ENCODE assay signal across 1 cellular context in genomic region chr12:12357697-12358476, GRCh38.
TF ChIP-seq lines count a peak whose summit lies in the region.

No MANE protein-coding gene starts in this region.

TF ChIP-seq in IMR-90, 13 proteins besides CTCF, POLR2A, EP300 and RAD21 (continued from another document):
- TF ChIP-seq ELK1 (IDR thresholded peaks at IDR 0.05; ENCODE audit: borderline replicate concordance, low read depth, low read length) (no peak), MXI1 (IDR thresholded peaks at IDR 0.05; ENCODE audit: borderline replicate concordance, low read depth, low read length) (no peak), RFX5 (IDR thresholded peaks at IDR 0.05; ENCODE audit: low read depth, low read length) (no peak)
